ENCODE assay signal across 2 cellular contexts in genomic region chr14:68164723-68165122, GRCh38.
TF ChIP-seq lines count a peak whose summit lies in the region.

No MANE protein-coding gene starts in this region.

TF ChIP-seq in GM23338, 12 proteins besides CTCF, POLR2A, EP300 and RAD21 (continued from another document):
- TF ChIP-seq POLR2AphosphoS5 (IDR thresholded peaks at IDR 0.05; ENCODE audit: low read depth) (no peak), NANOG (IDR thresholded peaks at IDR 0.05; ENCODE audit: borderline replicate concordance) (no peak), REST (IDR thresholded peaks at IDR 0.05; ENCODE audit: unreplicated experiment) (no peak), EZH2phosphoT487 (IDR thresholded peaks at IDR 0.05; ENCODE audit: unreplicated experiment) (no peak), ZNF331 (CRISPR knock-in tag; IDR thresholded peaks at IDR 0.05; ENCODE audit: low read depth) (no peak), ZNF114 (CRISPR knock-in tag; IDR thresholded peaks at IDR 0.05) (no peak), ETS1 (IDR thresholded peaks at IDR 0.05) (no peak), CREB1 (CRISPR knock-in tag; IDR thresholded peaks at IDR 0.05; ENCODE audit: low read depth) (no peak), STAT1 (IDR thresholded peaks at IDR 0.05; ENCODE audit: unreplicated experiment) (no peak), EZH2 (IDR thresholded peaks at IDR 0.05; ENCODE audit: low read depth, unreplicated experiment) (no peak)
- TF ChIP-seq, protein P1, sequence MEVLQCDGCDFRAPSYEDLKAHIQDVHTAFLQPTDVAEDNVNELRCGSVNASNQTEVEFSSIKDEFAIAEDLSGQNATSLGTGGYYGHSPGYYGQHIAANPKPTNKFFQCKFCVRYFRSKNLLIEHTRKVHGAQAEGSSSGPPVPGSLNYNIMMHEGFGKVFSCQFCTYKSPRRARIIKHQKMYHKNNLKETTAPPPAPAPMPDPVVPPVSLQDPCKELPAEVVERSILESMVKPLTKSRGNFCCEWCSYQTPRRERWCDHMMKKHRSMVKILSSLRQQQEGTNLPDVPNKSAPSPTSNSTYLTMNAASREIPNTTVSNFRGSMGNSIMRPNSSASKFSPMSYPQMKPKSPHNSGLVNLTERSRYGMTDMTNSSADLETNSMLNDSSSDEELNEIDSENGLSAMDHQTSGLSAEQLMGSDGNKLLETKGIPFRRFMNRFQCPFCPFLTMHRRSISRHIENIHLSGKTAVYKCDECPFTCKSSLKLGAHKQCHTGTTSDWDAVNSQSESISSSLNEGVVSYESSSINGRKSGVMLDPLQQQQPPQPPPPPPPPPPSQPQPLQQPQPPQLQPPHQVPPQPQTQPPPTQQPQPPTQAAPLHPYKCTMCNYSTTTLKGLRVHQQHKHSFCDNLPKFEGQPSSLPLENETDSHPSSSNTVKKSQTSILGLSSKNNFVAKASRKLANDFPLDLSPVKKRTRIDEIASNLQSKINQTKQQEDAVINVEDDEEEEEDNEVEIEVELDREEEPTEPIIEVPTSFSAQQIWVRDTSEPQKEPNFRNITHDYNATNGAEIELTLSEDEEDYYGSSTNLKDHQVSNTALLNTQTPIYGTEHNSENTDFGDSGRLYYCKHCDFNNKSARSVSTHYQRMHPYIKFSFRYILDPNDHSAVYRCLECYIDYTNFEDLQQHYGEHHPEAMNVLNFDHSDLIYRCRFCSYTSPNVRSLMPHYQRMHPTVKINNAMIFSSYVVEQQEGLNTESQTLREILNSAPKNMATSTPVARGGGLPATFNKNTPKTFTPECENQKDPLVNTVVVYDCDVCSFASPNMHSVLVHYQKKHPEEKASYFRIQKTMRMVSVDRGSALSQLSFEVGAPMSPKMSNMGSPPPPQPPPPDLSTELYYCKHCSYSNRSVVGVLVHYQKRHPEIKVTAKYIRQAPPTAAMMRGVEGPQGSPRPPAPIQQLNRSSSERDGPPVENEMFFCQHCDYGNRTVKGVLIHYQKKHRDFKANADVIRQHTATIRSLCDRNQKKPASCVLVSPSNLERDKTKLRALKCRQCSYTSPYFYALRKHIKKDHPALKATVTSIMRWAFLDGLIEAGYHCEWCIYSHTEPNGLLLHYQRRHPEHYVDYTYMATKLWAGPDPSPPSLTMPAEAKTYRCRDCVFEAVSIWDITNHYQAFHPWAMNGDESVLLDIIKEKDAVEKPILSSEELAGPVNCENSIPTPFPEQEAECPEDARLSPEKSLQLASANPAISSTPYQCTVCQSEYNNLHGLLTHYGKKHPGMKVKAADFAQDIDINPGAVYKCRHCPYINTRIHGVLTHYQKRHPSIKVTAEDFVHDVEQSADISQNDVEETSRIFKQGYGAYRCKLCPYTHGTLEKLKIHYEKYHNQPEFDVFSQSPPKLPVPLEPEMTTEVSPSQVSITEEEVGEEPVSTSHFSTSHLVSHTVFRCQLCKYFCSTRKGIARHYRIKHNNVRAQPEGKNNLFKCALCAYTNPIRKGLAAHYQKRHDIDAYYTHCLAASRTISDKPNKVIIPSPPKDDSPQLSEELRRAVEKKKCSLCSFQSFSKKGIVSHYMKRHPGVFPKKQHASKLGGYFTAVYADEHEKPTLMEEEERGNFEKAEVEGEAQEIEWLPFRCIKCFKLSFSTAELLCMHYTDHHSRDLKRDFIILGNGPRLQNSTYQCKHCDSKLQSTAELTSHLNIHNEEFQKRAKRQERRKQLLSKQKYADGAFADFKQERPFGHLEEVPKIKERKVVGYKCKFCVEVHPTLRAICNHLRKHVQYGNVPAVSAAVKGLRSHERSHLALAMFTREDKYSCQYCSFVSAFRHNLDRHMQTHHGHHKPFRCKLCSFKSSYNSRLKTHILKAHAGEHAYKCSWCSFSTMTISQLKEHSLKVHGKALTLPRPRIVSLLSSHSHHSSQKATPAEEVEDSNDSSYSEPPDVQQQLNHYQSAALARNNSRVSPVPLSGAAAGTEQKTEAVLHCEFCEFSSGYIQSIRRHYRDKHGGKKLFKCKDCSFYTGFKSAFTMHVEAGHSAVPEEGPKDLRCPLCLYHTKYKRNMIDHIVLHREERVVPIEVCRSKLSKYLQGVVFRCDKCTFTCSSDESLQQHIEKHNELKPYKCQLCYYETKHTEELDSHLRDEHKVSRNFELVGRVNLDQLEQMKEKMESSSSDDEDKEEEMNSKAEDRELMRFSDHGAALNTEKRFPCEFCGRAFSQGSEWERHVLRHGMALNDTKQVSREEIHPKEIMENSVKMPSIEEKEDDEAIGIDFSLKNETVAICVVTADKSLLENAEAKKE (CRISPR knock-in tag; IDR thresholded peaks at IDR 0.05) = no peak

TF ChIP-seq in HepG2, 621 proteins besides CTCF, POLR2A, EP300 and RAD21 (continues in another document):
- TF ChIP-seq, protein P2, sequence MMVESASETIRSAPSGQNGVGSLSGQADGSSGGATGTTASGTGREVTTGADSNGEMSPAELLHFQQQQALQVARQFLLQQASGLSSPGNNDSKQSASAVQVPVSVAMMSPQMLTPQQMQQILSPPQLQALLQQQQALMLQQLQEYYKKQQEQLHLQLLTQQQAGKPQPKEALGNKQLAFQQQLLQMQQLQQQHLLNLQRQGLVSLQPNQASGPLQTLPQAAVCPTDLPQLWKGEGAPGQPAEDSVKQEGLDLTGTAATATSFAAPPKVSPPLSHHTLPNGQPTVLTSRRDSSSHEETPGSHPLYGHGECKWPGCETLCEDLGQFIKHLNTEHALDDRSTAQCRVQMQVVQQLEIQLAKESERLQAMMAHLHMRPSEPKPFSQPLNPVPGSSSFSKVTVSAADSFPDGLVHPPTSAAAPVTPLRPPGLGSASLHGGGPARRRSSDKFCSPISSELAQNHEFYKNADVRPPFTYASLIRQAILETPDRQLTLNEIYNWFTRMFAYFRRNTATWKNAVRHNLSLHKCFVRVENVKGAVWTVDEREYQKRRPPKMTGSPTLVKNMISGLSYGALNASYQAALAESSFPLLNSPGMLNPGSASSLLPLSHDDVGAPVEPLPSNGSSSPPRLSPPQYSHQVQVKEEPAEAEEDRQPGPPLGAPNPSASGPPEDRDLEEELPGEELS (CRISPR knock-in tag; IDR thresholded peaks at IDR 0.05) = peak; percentile 69
- TF ChIP-seq TBX3 (IDR thresholded peaks at IDR 0.05; ENCODE audit: borderline replicate concordance) (peak; percentile 15; the same call in 1 of the 2 replicates), GFI1 (CRISPR knock-in tag; IDR thresholded peaks at IDR 0.05; ENCODE audit: borderline replicate concordance) (peak; percentile 87), RXRB (CRISPR knock-in tag; IDR thresholded peaks at IDR 0.05; ENCODE audit: borderline replicate concordance) (no peak), ZSCAN30 (CRISPR knock-in tag; IDR thresholded peaks at IDR 0.05) (no peak), ZNF512 (CRISPR knock-in tag; IDR thresholded peaks at IDR 0.05) (no peak), FIP1L1 (IDR thresholded peaks at IDR 0.05; ENCODE audit: borderline replicate concordance, insufficient read depth, low read depth, low read length) (no peak), CREB1 (IDR thresholded peaks at IDR 0.05) (no peak), CREB1 (CRISPR knock-in tag; IDR thresholded peaks at IDR 0.05) (0 out of 2 replicates have a peak, but pooled peaks have one; percentile 34), SKI (IDR thresholded peaks at IDR 0.05; ENCODE audit: partially characterized antibody) (peak; percentile 51), ZNF768 (CRISPR knock-in tag; IDR thresholded peaks at IDR 0.05) (no peak), UBTF (CRISPR knock-in tag; IDR thresholded peaks at IDR 0.05) (no peak), ZNF850 (CRISPR knock-in tag; conservative IDR thresholded peaks at IDR 0.05) (no peak), NFKBIZ (CRISPR knock-in tag; IDR thresholded peaks at IDR 0.05) (no peak), PTBP1 (IDR thresholded peaks at IDR 0.05; ENCODE audit: low read depth, low read length, poor library complexity, severe bottlenecking) (no peak), GZF1 (CRISPR knock-in tag; IDR thresholded peaks at IDR 0.05) (no peak), THAP11 (CRISPR knock-in tag; IDR thresholded peaks at IDR 0.05) (no peak), SMAD9 (CRISPR knock-in tag; IDR thresholded peaks at IDR 0.05) (no peak), RARA (CRISPR knock-in tag; IDR thresholded peaks at IDR 0.05) (peak; percentile 46; the same call in 1 of the 2 replicates), GATAD2A (CRISPR knock-in tag; IDR thresholded peaks at IDR 0.05) (peak; percentile 28; the same call in 1 of the 2 replicates), ZNF207 (IDR thresholded peaks at IDR 0.05; ENCODE audit: borderline replicate concordance) (no peak)
- TF ChIP-seq, protein P3, sequence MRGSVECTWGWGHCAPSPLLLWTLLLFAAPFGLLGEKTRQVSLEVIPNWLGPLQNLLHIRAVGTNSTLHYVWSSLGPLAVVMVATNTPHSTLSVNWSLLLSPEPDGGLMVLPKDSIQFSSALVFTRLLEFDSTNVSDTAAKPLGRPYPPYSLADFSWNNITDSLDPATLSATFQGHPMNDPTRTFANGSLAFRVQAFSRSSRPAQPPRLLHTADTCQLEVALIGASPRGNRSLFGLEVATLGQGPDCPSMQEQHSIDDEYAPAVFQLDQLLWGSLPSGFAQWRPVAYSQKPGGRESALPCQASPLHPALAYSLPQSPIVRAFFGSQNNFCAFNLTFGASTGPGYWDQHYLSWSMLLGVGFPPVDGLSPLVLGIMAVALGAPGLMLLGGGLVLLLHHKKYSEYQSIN (CRISPR knock-in tag; IDR thresholded peaks at IDR 0.05; ENCODE audit: borderline replicate concordance) = no peak
- TF ChIP-seq, protein P4, sequence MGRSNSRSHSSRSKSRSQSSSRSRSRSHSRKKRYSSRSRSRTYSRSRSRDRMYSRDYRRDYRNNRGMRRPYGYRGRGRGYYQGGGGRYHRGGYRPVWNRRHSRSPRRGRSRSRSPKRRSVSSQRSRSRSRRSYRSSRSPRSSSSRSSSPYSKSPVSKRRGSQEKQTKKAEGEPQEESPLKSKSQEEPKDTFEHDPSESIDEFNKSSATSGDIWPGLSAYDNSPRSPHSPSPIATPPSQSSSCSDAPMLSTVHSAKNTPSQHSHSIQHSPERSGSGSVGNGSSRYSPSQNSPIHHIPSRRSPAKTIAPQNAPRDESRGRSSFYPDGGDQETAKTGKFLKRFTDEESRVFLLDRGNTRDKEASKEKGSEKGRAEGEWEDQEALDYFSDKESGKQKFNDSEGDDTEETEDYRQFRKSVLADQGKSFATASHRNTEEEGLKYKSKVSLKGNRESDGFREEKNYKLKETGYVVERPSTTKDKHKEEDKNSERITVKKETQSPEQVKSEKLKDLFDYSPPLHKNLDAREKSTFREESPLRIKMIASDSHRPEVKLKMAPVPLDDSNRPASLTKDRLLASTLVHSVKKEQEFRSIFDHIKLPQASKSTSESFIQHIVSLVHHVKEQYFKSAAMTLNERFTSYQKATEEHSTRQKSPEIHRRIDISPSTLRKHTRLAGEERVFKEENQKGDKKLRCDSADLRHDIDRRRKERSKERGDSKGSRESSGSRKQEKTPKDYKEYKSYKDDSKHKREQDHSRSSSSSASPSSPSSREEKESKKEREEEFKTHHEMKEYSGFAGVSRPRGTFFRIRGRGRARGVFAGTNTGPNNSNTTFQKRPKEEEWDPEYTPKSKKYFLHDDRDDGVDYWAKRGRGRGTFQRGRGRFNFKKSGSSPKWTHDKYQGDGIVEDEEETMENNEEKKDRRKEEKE (IDR thresholded peaks at IDR 0.05) = no peak
- TF ChIP-seq, protein P5, sequence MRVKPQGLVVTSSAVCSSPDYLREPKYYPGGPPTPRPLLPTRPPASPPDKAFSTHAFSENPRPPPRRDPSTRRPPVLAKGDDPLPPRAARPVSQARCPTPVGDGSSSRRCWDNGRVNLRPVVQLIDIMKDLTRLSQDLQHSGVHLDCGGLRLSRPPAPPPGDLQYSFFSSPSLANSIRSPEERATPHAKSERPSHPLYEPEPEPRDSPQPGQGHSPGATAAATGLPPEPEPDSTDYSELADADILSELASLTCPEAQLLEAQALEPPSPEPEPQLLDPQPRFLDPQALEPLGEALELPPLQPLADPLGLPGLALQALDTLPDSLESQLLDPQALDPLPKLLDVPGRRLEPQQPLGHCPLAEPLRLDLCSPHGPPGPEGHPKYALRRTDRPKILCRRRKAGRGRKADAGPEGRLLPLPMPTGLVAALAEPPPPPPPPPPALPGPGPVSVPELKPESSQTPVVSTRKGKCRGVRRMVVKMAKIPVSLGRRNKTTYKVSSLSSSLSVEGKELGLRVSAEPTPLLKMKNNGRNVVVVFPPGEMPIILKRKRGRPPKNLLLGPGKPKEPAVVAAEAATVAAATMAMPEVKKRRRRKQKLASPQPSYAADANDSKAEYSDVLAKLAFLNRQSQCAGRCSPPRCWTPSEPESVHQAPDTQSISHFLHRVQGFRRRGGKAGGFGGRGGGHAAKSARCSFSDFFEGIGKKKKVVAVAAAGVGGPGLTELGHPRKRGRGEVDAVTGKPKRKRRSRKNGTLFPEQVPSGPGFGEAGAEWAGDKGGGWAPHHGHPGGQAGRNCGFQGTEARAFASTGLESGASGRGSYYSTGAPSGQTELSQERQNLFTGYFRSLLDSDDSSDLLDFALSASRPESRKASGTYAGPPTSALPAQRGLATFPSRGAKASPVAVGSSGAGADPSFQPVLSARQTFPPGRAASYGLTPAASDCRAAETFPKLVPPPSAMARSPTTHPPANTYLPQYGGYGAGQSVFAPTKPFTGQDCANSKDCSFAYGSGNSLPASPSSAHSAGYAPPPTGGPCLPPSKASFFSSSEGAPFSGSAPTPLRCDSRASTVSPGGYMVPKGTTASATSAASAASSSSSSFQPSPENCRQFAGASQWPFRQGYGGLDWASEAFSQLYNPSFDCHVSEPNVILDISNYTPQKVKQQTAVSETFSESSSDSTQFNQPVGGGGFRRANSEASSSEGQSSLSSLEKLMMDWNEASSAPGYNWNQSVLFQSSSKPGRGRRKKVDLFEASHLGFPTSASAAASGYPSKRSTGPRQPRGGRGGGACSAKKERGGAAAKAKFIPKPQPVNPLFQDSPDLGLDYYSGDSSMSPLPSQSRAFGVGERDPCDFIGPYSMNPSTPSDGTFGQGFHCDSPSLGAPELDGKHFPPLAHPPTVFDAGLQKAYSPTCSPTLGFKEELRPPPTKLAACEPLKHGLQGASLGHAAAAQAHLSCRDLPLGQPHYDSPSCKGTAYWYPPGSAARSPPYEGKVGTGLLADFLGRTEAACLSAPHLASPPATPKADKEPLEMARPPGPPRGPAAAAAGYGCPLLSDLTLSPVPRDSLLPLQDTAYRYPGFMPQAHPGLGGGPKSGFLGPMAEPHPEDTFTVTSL (CRISPR knock-in tag; IDR thresholded peaks at IDR 0.05; ENCODE audit: borderline replicate concordance) = 0 out of 2 replicates have a peak, but pooled peaks have one; percentile 43
